In the genomic region with DNA sequence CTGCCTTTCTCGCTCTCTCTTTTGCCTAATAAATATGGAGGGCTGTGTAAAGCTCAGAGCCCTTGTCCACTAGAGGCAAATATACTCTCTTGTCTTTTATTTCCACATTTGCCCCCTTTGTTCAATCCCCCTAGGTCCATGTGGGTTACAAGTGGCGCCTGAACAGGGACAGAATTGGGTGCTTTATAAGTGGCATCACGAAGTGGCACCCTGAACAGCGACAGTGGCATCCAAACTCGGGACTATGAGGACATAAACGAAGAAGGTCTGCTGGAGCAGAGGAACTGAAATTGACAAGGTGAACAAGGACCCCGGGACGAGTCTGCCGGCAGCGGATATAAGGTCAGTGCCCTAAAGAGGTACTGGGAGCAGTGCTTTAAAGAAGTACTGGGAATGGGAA, we compare ENCODE assay signal across 2 cellular contexts.
TF ChIP-seq lines count a peak whose summit lies in the region.

No MANE protein-coding gene starts in this region.

TF ChIP-seq in GM12878, 131 proteins besides CTCF, POLR2A, EP300 and RAD21:
- TF ChIP-seq, protein P1, sequence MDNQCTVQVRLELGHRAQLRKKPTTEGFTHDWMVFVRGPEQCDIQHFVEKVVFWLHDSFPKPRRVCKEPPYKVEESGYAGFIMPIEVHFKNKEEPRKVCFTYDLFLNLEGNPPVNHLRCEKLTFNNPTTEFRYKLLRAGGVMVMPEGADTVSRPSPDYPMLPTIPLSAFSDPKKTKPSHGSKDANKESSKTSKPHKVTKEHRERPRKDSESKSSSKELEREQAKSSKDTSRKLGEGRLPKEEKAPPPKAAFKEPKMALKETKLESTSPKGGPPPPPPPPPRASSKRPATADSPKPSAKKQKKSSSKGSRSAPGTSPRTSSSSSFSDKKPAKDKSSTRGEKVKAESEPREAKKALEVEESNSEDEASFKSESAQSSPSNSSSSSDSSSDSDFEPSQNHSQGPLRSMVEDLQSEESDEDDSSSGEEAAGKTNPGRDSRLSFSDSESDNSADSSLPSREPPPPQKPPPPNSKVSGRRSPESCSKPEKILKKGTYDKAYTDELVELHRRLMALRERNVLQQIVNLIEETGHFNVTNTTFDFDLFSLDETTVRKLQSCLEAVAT (IDR thresholded peaks at IDR 0.05), result no peak
- TF ChIP-seq CBX3 (IDR thresholded peaks at IDR 0.05; ENCODE audit: borderline replicate concordance, low read depth), result 0 out of 2 replicates have a peak, but pooled peaks have one; percentile 77

TF ChIP-seq in SK-N-SH treated with all-trans-retinoic acid at 6 μM for 48 hours, 23 proteins besides CTCF, POLR2A, EP300 and RAD21:
- TF ChIP-seq, protein P2, sequence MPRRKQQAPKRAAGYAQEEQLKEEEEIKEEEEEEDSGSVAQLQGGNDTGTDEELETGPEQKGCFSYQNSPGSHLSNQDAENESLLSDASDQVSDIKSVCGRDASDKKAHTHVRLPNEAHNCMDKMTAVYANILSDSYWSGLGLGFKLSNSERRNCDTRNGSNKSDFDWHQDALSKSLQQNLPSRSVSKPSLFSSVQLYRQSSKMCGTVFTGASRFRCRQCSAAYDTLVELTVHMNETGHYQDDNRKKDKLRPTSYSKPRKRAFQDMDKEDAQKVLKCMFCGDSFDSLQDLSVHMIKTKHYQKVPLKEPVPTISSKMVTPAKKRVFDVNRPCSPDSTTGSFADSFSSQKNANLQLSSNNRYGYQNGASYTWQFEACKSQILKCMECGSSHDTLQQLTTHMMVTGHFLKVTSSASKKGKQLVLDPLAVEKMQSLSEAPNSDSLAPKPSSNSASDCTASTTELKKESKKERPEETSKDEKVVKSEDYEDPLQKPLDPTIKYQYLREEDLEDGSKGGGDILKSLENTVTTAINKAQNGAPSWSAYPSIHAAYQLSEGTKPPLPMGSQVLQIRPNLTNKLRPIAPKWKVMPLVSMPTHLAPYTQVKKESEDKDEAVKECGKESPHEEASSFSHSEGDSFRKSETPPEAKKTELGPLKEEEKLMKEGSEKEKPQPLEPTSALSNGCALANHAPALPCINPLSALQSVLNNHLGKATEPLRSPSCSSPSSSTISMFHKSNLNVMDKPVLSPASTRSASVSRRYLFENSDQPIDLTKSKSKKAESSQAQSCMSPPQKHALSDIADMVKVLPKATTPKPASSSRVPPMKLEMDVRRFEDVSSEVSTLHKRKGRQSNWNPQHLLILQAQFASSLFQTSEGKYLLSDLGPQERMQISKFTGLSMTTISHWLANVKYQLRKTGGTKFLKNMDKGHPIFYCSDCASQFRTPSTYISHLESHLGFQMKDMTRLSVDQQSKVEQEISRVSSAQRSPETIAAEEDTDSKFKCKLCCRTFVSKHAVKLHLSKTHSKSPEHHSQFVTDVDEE (CRISPR knock-in tag; IDR thresholded peaks at IDR 0.05), result no peak
